8 cellular contexts compared by ENCODE assay signal in genomic region chr1:16248603-16249534, GRCh38. TPM values are rescaled to one million over a fixed set of nuclear protein-coding genes. Genes with fewer than 3 reads are reported as not detected.
DNase-seq lines count a peak whose midpoint lies in the region; ATAC-seq and TF ChIP-seq lines count a peak whose summit lies in the region.

No MANE protein-coding gene starts in this region.

- peaks cover 30% of the 10 kb centered on the region for H3K36me3 ChIP-seq in WERI-Rb-1

- DNase-seq in DMS153 treated with DMSO at 0.1 percent for 48 hours (lab: John Stamatoyannopoulos, UW; ENCODE audit: unreplicated experiment) = peak; percentile 97
- peak; percentile 34 to 36 for DNase-seq in NCI-H526 (lab: John Stamatoyannopoulos, UW)
- DNase-seq in brain pericyte (ENCODE audit: low read depth, low spot score) = peak; percentile 31
- peak; percentile 50 for DNase-seq in kidney tubule cell (ENCODE audit: low spot score)
- DNase-seq in WERI-Rb-1 = no peak

- no peaks in the 10 kb centered on the region for H3K27me3 ChIP-seq in WERI-Rb-1 (ENCODE audit: insufficient read depth, low read depth, severe bottlenecking)

- no peak for TF ChIP-seq CTCF in WERI-Rb-1 (IDR thresholded peaks at IDR 0.05; ENCODE audit: low read depth, low read length)

- H3K9me3 ChIP-seq in WERI-Rb-1 (ENCODE audit: severe bottlenecking) = no peaks in the 10 kb centered on the region

- H3K27ac ChIP-seq in temporal lobe (ENCODE audit: low read depth, low read length) (peak overlapping the region; percentile 68), WERI-Rb-1 (no peak overlapping the region)

- no peak overlapping the region for H3K4me3 ChIP-seq in WERI-Rb-1 (ENCODE audit: low read depth, low read length)

- peak; percentile 70 for ATAC-seq in HG03066 (IDR thresholded peaks at IDR 0.05; ENCODE audit: low read depth, unreplicated experiment)
- ATAC-seq in GM21515 (IDR thresholded peaks at IDR 0.05; ENCODE audit: unreplicated experiment) = no peak

RNA-seq across cellular contexts. Expression of gene CPLANE2, which starts 11.9 kb away (rescaled TPM):
- 10.3 TPM for total RNA-seq in temporal lobe

RNA-seq across cellular contexts. Expression of gene ARHGEF19, which starts 36.4 kb away (rescaled TPM):
- total RNA-seq in temporal lobe = 0.49 TPM
